8 cellular contexts compared by ENCODE assay signal in genomic region chr2:47783491-47784330, GRCh38. TPM values are rescaled to one million over a fixed set of nuclear protein-coding genes. Genes with fewer than 3 reads are reported as not detected.
DNase-seq lines count a peak whose midpoint lies in the region; ATAC-seq and TF ChIP-seq lines count a peak whose summit lies in the region.

No MANE protein-coding gene starts in this region.

- H3K27ac Mint-ChIP-seq in activated CD8-positive, alpha-beta memory T cell treated with anti-CD3 and anti-CD28 coated beads, Interleukin-2, amount 10 ng/mL, durations not matched to agents 7 days and 5 days, result peak overlapping the region; percentile 87
- peak overlapping the region; percentile 93 for H3K27ac Mint-ChIP-seq in endodermal cell

- peak overlapping the region; percentile 89 for H3K27ac ChIP-seq in C4-2B
- H3K27ac ChIP-seq in endodermal cell (ENCODE audit: low read depth, low read length), result peak overlapping the region; percentile 91

- H3K36me3 ChIP-seq in endodermal cell (ENCODE audit: control insufficient read depth, insufficient read depth, low read length), result peaks cover 33% of the 10 kb centered on the region

- H3K27me3 ChIP-seq in endodermal cell (ENCODE audit: control insufficient read depth, insufficient read depth, low read length, poor library complexity, severe bottlenecking), result no peaks in the 10 kb centered on the region

- peak overlapping the region; percentile 92 for H3K9ac ChIP-seq in endodermal cell (ENCODE audit: extremely low read depth, low read length, poor library complexity, severe bottlenecking)

- H3K36me3 Mint-ChIP-seq in activated CD8-positive, alpha-beta memory T cell treated with anti-CD3 and anti-CD28 coated beads, Interleukin-2, amount 10 ng/mL, durations not matched to agents 7 days and 5 days, result peaks cover 11% of the 10 kb centered on the region
- H3K36me3 Mint-ChIP-seq in endodermal cell (ENCODE audit: low read depth), result peaks cover 37% of the 10 kb centered on the region

- CTCF ChIA-PET in activated CD8-positive, alpha-beta memory T cell treated with anti-CD3 and anti-CD28 coated beads, Interleukin-2, amount 10 ng/mL, durations not matched to agents 7 days and 5 days (lab: Charles Lee), result interaction anchor here (1.0 to 2.3 kb wide), 4 partner anchors 10 to 504 kb away, joined by 3 to 15 read pairs (median 6); no protein-coding TSS in a partner anchor

- H3K9me3 Mint-ChIP-seq in activated CD8-positive, alpha-beta memory T cell treated with anti-CD3 and anti-CD28 coated beads, Interleukin-2, amount 10 ng/mL, durations not matched to agents 7 days and 5 days (ENCODE audit: low read depth), result no peaks in the 10 kb centered on the region
- no peaks in the 10 kb centered on the region for H3K9me3 Mint-ChIP-seq in endodermal cell

- H3K4me1 Mint-ChIP-seq in activated CD8-positive, alpha-beta memory T cell treated with anti-CD3 and anti-CD28 coated beads, Interleukin-2, amount 10 ng/mL, durations not matched to agents 7 days and 5 days, result peaks cover 26% of the 10 kb centered on the region
- H3K4me1 Mint-ChIP-seq in endodermal cell, result peaks cover 14% of the 10 kb centered on the region

- no peaks in the 10 kb centered on the region for H3K27me3 Mint-ChIP-seq in activated CD8-positive, alpha-beta memory T cell treated with anti-CD3 and anti-CD28 coated beads, Interleukin-2, amount 10 ng/mL, durations not matched to agents 7 days and 5 days
- no peaks in the 10 kb centered on the region for H3K27me3 Mint-ChIP-seq in endodermal cell (ENCODE audit: insufficient read depth)

- peak overlapping the region; percentile 87 for H3K4me3 ChIP-seq in endodermal cell (ENCODE audit: low read length)

- ATAC-seq in GM19395 (IDR thresholded peaks at IDR 0.05; ENCODE audit: unreplicated experiment) (peak; percentile 35), HG03521 (IDR thresholded peaks at IDR 0.05; ENCODE audit: unreplicated experiment) (peak; percentile 19)
- ATAC-seq in activated CD8-positive, alpha-beta memory T cell treated with anti-CD3 and anti-CD28 coated beads, Interleukin-2, amount 10 ng/mL, durations not matched to agents 7 days and 5 days, result peak; percentile 37

- DNase-seq in NCI-H82 treated with DMSO at 0.1 percent for 48 hours (lab: John Stamatoyannopoulos, UW; ENCODE audit: unreplicated experiment) (peak; percentile 63), endodermal cell (peak; percentile 94), midbrain (lab: John Stamatoyannopoulos, UW) (peak; percentile 23)
- peak; percentile 79 for DNase-seq in activated CD8-positive, alpha-beta memory T cell treated with anti-CD3 and anti-CD28 coated beads, Interleukin-2, amount 10 ng/mL, durations not matched to agents 7 days and 5 days
- DNase-seq in stimulated activated CD8-positive, alpha-beta memory T cell treated with anti-CD3 and anti-CD28 coated beads, Interleukin-2, amount 100 ng/mL, for 1 hour (ENCODE audit: low read depth in 2 of 2), result peak; percentile 43 to 46

- TF ChIP-seq CTCF in C4-2B (conservative IDR thresholded peaks at IDR 0.05) (no peak), endodermal cell (conservative IDR thresholded peaks at IDR 0.05) (peak; percentile 11)

- no peaks in the 10 kb centered on the region for H3K9me3 ChIP-seq in endodermal cell (ENCODE audit: control insufficient read depth, low read length)

- WGBS in endodermal cell (ENCODE audit: insufficient coverage in 1 of 2, insufficient read length in 1 of 2), 2 experiments, result 0% methylated on average over 6 to 59 of the region's 71 CpGs

- H3K4me3 Mint-ChIP-seq in activated CD8-positive, alpha-beta memory T cell treated with anti-CD3 and anti-CD28 coated beads, Interleukin-2, amount 10 ng/mL, durations not matched to agents 7 days and 5 days, result peak overlapping the region; percentile 85
- peak overlapping the region; percentile 88 for H3K4me3 Mint-ChIP-seq in endodermal cell

- peaks cover 5% of the 10 kb centered on the region for H3K4me1 ChIP-seq in endodermal cell (ENCODE audit: control insufficient read depth, insufficient read depth, low read length)

RNA-seq across cellular contexts. Expression of gene MSH6, which starts 0.8 kb away (rescaled TPM):
- 100 to 1,000 TPM in 1 of 2 experiments, 10 to 100 TPM in 1; 93.8 to 103 TPM for total RNA-seq in activated CD8-positive, alpha-beta memory T cell treated with anti-CD3 and anti-CD28 coated beads, Interleukin-2, amount 10 ng/mL, durations not matched to agents 7 days and 5 days
- 100 to 1,000 TPM; 363 to 368 TPM for total RNA-seq in endodermal cell
- polyA plus RNA-seq in endodermal cell (2013, experiment 1 of 2), result 136 TPM
- polyA plus RNA-seq in endodermal cell (2013, experiment 2 of 2), result 134 TPM

Comparison
In these comparisons a context has a peak if more than half of its experiments do, and no peak if none do; other contexts are left out.
1. Peak in every context shown above with its lines: DNase-seq, ATAC-seq, H3K4me3 ChIP-seq and H3K27ac ChIP-seq.
2. DNase-seq: peak in every context shown above with its lines; median percentile 94 in endodermal cell; 79 in activated CD8-positive, alpha-beta memory T cell treated with anti-CD3 and anti-CD28 coated beads, Interleukin-2, amount 10 ng/mL, durations not matched to agents 7 days and 5 days; 63 in NCI-H82 treated with DMSO at 0.1 percent for 48 hours; 44 in stimulated activated CD8-positive, alpha-beta memory T cell treated with anti-CD3 and anti-CD28 coated beads, Interleukin-2, amount 100 ng/mL, for 1 hour; 23 in midbrain.